1 cellular context compared by ENCODE assay signal in the genomic region with DNA sequence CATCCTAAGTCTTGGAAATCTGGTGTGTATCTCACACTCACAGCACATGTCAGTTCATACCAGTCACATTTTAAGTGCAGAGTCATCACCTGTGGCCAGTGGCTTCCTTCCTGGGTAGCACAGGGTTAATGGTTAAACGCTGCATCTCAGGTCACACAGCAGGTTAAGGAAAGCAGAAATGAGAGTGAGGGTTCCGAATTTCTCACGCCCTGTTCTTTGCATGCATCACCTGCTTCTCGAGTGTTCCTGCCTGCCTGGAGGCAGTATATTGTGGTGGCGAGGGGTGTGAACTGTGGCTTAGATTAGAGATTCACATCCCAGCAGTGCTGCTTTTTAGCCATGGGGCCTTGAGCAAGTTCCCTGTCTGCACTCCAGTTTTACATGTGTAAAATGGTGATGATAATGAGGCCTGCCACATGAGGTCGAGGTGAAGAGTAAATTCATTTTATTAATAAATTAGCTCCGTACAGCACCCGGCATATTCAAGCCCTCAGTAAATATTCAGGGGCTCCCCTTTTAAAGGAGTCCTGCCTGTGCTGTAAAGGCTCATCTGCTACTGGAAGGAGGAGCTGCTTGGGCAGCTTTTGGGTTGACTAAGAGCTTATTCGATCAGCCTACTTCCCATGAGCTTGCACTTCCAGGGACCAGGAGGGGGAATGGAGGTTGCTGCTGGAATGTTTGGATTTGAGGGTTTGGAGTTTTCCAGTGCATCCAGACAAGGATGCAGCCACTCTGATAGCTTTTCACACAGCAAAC.
TF ChIP-seq lines count a peak whose summit lies in the region.

No MANE protein-coding gene starts in this region.

TF ChIP-seq in GM12878, 131 proteins besides CTCF, POLR2A, EP300 and RAD21 (continued from another document):
- TF ChIP-seq, protein P1, sequence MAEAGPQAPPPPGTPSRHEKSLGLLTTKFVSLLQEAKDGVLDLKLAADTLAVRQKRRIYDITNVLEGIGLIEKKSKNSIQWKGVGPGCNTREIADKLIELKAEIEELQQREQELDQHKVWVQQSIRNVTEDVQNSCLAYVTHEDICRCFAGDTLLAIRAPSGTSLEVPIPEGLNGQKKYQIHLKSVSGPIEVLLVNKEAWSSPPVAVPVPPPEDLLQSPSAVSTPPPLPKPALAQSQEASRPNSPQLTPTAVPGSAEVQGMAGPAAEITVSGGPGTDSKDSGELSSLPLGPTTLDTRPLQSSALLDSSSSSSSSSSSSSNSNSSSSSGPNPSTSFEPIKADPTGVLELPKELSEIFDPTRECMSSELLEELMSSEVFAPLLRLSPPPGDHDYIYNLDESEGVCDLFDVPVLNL (IDR thresholded peaks at IDR 0.05; ENCODE audit: low read depth, low read length): no peak
- TF ChIP-seq, protein P2, sequence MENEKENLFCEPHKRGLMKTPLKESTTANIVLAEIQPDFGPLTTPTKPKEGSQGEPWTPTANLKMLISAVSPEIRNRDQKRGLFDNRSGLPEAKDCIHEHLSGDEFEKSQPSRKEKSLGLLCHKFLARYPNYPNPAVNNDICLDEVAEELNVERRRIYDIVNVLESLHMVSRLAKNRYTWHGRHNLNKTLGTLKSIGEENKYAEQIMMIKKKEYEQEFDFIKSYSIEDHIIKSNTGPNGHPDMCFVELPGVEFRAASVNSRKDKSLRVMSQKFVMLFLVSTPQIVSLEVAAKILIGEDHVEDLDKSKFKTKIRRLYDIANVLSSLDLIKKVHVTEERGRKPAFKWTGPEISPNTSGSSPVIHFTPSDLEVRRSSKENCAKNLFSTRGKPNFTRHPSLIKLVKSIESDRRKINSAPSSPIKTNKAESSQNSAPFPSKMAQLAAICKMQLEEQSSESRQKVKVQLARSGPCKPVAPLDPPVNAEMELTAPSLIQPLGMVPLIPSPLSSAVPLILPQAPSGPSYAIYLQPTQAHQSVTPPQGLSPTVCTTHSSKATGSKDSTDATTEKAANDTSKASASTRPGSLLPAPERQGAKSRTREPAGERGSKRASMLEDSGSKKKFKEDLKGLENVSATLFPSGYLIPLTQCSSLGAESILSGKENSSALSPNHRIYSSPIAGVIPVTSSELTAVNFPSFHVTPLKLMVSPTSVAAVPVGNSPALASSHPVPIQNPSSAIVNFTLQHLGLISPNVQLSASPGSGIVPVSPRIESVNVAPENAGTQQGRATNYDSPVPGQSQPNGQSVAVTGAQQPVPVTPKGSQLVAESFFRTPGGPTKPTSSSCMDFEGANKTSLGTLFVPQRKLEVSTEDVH (IDR thresholded peaks at IDR 0.05; ENCODE audit: low read depth, partially characterized antibody): no peak
- TF ChIP-seq, protein P3, sequence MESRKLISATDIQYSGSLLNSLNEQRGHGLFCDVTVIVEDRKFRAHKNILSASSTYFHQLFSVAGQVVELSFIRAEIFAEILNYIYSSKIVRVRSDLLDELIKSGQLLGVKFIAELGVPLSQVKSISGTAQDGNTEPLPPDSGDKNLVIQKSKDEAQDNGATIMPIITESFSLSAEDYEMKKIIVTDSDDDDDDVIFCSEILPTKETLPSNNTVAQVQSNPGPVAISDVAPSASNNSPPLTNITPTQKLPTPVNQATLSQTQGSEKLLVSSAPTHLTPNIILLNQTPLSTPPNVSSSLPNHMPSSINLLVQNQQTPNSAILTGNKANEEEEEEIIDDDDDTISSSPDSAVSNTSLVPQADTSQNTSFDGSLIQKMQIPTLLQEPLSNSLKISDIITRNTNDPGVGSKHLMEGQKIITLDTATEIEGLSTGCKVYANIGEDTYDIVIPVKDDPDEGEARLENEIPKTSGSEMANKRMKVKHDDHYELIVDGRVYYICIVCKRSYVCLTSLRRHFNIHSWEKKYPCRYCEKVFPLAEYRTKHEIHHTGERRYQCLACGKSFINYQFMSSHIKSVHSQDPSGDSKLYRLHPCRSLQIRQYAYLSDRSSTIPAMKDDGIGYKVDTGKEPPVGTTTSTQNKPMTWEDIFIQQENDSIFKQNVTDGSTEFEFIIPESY (IDR thresholded peaks at IDR 0.05): no peak
- TF ChIP-seq NBN (IDR thresholded peaks at IDR 0.05) (peak; percentile 92), IKZF2 (IDR thresholded peaks at IDR 0.05) (peak; percentile 96 to 98), BHLHE40 (IDR thresholded peaks at IDR 0.05; ENCODE audit: borderline replicate concordance in 1 of 2, low read depth in 2 of 2, low read length in 1 of 2) (peak; percentile 90), SIX5 (IDR thresholded peaks at IDR 0.05; ENCODE audit: low read depth, low read length, severe bottlenecking) (no peak), FOXK2 (IDR thresholded peaks at IDR 0.05) (no peak), GATAD2B (conservative IDR thresholded peaks at IDR 0.05; ENCODE audit: low read depth) (peak; percentile 100), NRF1 (conservative IDR thresholded peaks at IDR 0.05; ENCODE audit: low read depth, low read length) (no peak), CBFB (IDR thresholded peaks at IDR 0.05; ENCODE audit: low read depth) (peak; percentile 84)
